Comparison of ENCODE assay signal across 1 cellular context in the genomic region with DNA sequence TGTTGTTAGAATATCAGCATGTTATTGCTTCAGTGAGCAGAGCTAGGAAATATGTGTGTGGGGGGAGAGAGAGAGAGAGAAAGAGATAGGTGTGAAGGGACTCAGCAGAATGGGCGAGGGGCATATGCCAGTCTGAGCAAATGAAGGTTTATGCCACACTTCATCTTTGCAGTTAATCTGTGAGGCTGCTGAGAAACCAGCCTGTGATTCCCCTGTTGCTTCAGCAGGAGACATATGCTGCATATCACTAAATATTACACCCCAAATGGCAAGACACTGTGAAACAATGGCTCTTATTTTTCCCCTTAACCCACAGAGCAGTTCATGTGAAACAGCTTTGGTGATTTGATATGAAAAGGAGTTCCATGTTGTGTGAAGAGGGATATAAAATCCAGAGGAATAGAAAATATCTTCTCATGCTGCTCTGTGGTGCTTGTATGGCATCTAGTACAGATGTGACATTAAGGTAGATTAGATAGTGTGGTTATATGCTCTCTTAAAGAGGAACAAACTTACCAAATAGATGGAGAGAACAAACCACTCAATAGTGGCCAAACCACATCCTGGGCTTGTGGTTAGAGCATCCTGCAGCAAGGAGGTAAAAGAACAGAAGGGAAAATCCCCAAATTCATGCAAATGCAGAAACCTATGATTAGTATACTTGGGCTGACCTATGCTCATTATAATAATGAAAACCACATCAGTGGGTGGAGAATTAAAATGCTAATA.
TF ChIP-seq lines count a peak whose summit lies in the region.

No MANE protein-coding gene starts in this region.

TF ChIP-seq in GM12878, 131 proteins besides CTCF, POLR2A, EP300 and RAD21 (continued from another document):
- TF ChIP-seq, protein P1, sequence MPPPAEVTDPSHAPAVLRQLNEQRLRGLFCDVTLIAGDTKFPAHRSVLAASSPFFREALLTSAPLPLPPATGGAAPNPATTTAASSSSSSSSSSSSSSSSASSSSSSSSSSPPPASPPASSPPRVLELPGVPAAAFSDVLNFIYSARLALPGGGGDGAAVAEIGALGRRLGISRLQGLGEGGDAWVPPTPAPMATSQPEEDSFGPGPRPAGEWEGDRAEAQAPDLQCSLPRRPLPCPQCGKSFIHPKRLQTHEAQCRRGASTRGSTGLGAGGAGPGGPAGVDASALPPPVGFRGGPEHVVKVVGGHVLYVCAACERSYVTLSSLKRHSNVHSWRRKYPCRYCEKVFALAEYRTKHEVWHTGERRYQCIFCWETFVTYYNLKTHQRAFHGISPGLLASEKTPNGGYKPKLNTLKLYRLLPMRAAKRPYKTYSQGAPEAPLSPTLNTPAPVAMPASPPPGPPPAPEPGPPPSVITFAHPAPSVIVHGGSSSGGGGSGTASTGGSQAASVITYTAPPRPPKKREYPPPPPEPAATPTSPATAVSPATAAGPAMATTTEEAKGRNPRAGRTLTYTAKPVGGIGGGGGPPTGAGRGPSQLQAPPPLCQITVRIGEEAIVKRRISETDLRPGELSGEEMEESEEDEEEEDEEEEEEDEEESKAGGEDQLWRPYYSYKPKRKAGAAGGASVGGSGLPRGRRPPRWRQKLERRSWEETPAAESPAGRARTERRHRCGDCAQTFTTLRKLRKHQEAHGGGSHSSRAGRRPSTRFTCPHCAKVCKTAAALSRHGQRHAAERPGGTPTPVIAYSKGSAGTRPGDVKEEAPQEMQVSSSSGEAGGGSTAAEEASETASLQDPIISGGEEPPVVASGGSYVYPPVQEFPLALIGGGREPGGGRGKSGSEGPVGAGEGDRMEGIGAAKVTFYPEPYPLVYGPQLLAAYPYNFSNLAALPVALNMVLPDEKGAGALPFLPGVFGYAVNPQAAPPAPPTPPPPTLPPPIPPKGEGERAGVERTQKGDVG (CRISPR knock-in tag; IDR thresholded peaks at IDR 0.05) = no peak
- TF ChIP-seq ASH2L (IDR thresholded peaks at IDR 0.05; ENCODE audit: borderline replicate concordance, low read depth) (no peak), NFXL1 (IDR thresholded peaks at IDR 0.05; ENCODE audit: borderline replicate concordance) (no peak), ATF7 (IDR thresholded peaks at IDR 0.05; ENCODE audit: low read depth) (peak; percentile 84), ZNF622 (IDR thresholded peaks at IDR 0.05) (no peak), KAT2A (conservative IDR thresholded peaks at IDR 0.05; ENCODE audit: control insufficient read depth, low read depth, low read length) (no peak), BHLHE40 (IDR thresholded peaks at IDR 0.05; ENCODE audit: borderline replicate concordance in 1 of 2, low read depth in 2 of 2, low read length in 1 of 2) (peak; percentile 38 to 43; a peak in 2 of 4 replicates)
- TF ChIP-seq, protein P2, sequence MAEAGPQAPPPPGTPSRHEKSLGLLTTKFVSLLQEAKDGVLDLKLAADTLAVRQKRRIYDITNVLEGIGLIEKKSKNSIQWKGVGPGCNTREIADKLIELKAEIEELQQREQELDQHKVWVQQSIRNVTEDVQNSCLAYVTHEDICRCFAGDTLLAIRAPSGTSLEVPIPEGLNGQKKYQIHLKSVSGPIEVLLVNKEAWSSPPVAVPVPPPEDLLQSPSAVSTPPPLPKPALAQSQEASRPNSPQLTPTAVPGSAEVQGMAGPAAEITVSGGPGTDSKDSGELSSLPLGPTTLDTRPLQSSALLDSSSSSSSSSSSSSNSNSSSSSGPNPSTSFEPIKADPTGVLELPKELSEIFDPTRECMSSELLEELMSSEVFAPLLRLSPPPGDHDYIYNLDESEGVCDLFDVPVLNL (IDR thresholded peaks at IDR 0.05; ENCODE audit: low read depth, low read length) = no peak
- TF ChIP-seq, protein P3, sequence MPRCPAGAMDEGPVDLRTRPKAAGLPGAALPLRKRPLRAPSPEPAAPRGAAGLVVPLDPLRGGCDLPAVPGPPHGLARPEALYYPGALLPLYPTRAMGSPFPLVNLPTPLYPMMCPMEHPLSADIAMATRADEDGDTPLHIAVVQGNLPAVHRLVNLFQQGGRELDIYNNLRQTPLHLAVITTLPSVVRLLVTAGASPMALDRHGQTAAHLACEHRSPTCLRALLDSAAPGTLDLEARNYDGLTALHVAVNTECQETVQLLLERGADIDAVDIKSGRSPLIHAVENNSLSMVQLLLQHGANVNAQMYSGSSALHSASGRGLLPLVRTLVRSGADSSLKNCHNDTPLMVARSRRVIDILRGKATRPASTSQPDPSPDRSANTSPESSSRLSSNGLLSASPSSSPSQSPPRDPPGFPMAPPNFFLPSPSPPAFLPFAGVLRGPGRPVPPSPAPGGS (IDR thresholded peaks at IDR 0.05; ENCODE audit: borderline replicate concordance, insufficient read depth, low read depth, low read length, poor library complexity, severe bottlenecking) = peak; percentile 92
